ENCODE assay signal across 18 cellular contexts in the genomic region with DNA sequence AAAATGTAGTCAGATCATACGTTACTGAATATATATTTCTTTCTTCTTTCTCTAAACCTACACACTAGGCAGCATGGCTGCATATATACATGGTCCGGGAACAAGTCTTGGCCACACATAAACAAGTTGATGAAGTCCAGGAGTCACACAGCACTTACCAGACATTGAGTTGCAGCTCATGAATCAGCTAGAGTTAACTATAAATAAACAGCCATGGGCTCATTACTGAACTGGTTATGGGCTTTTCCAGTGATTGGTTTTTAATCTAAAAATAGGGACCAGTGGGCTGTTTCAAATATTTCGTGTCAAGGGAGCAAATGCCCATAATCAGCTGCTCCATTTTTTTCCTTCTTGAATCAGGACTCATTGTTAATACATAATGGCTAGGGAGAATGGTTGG. TPM values are rescaled to one million over a fixed set of nuclear protein-coding genes. Genes with fewer than 3 reads are reported as not detected.
DNase-seq lines count a peak whose midpoint lies in the region.
"Had no signal": no experiment of that assay in that cellular context is flagged by ENCODE, and none has a peak within 500 bp of the region (broad histone marks: within the 10 kb centered on the region; RNA-seq: fewer than 3 reads in every experiment).

No MANE protein-coding gene starts in this region.

- H3K27me3 ChIP-seq in CD8-positive, alpha-beta memory T cell (ENCODE audit: insufficient read depth, low read length, poor library complexity, severe bottlenecking): no peaks in the 10 kb centered on the region
- H3K27me3 ChIP-seq: BE2C had no signal

- H3K9me3 ChIP-seq in CD8-positive, alpha-beta memory T cell (ENCODE audit: low read length): no peaks in the 10 kb centered on the region
- H3K9me3 ChIP-seq: BE2C, HAP-1 had no signal

- no peak overlapping the region for H3K27ac Mint-ChIP-seq in CD8-positive, alpha-beta memory T cell
- H3K27ac Mint-ChIP-seq: CD4-positive, CD25-positive, alpha-beta regulatory T cell had no signal

- H3K4me1 Mint-ChIP-seq in CD8-positive, alpha-beta memory T cell: no peaks in the 10 kb centered on the region
- H3K4me1 Mint-ChIP-seq: CD4-positive, CD25-positive, alpha-beta regulatory T cell had no signal

- no peaks in the 10 kb centered on the region for H3K27me3 Mint-ChIP-seq in CD8-positive, alpha-beta memory T cell
- H3K27me3 Mint-ChIP-seq: CD4-positive, CD25-positive, alpha-beta regulatory T cell had no signal

- DNase-seq in AG08396 (ENCODE audit: low spot score) (peak; percentile 11), amniotic epithelial cell (ENCODE audit: low read depth) (peak; percentile 5), fibroblast of peridontal ligament (ENCODE audit: extremely low read depth) (peak; percentile 76), renal cortical epithelial cell (ENCODE audit: low read depth) (peak; percentile 44), kidney glomerular epithelial cell (lab: John Stamatoyannopoulos, UW) (no peak), NCI-H1092 (lab: John Stamatoyannopoulos, UW) (no peak), NCI-H187 (lab: John Stamatoyannopoulos, UW) (no peak)
- no peak for DNase-seq in CD8-positive, alpha-beta memory T cell
- DNase-seq: 8988T; BE2C; CD4-positive, CD25-positive, alpha-beta regulatory T cell; DMS53; DND-41; GM23248 had no signal

- CTCF ChIA-PET in CD8-positive, alpha-beta memory T cell (lab: Charles Lee): no interaction called here

- H3K4me3 ChIP-seq in CD8-positive, alpha-beta memory T cell (ENCODE audit: low read length): no peak overlapping the region
- H3K4me3 ChIP-seq: GM23248, HAP-1 had no signal

- H3K36me3 ChIP-seq in CD8-positive, alpha-beta memory T cell (ENCODE audit: insufficient read depth, low read length): no peaks in the 10 kb centered on the region
- H3K36me3 ChIP-seq: BE2C, HAP-1 had no signal

- peaks cover 0 to 21% (median 0%) of the 10 kb centered on the region in 5 donors for H3K9me3 Mint-ChIP-seq in CD8-positive, alpha-beta memory T cell

- no peaks in the 10 kb centered on the region for H3K4me1 ChIP-seq in CD8-positive, alpha-beta memory T cell (ENCODE audit: insufficient read depth, low read length)
- H3K4me1 ChIP-seq: HAP-1 had no signal

- no peak overlapping the region for H3K4me3 Mint-ChIP-seq in CD8-positive, alpha-beta memory T cell

- POLR2A ChIA-PET in CD8-positive, alpha-beta memory T cell (lab: Charles Lee): no interaction called here

- no peak overlapping the region for H3K27ac ChIP-seq in CD8-positive, alpha-beta memory T cell (ENCODE audit: low read depth, low read length)
- H3K27ac ChIP-seq: GM23248 had no signal

- H3K36me3 Mint-ChIP-seq in CD8-positive, alpha-beta memory T cell: no peaks in the 10 kb centered on the region
- H3K36me3 Mint-ChIP-seq: CD4-positive, CD25-positive, alpha-beta regulatory T cell had no signal

RNA-seq across cellular contexts. Expression of gene SPATA31D1, which starts 46.8 kb away (rescaled TPM):
- total RNA-seq in renal cortical epithelial cell: not detected in 2 replicates
- not detected for total RNA-seq in CD8-positive, alpha-beta memory T cell
- not detected for polyA plus RNA-seq in CD8-positive, alpha-beta memory T cell
- total RNA-seq: A673; CD4-positive, CD25-positive, alpha-beta regulatory T cell; GM23248; H4; HT-29 had no signal
- polyA plus RNA-seq: CD4-positive, CD25-positive, alpha-beta regulatory T cell; GM23248 had no signal

Comparison
In these comparisons a context has a peak if more than half of its experiments do, and no peak if none do; other contexts are left out.
1. DNase-seq: peak in AG08396 (single experiment), amniotic epithelial cell (single experiment), fibroblast of peridontal ligament (single experiment) and renal cortical epithelial cell (single experiment); none in kidney glomerular epithelial cell (single experiment), NCI-H1092 (single experiment), CD8-positive, alpha-beta memory T cell (0 of 5) and NCI-H187 (0 of 2).